In the genomic region with DNA sequence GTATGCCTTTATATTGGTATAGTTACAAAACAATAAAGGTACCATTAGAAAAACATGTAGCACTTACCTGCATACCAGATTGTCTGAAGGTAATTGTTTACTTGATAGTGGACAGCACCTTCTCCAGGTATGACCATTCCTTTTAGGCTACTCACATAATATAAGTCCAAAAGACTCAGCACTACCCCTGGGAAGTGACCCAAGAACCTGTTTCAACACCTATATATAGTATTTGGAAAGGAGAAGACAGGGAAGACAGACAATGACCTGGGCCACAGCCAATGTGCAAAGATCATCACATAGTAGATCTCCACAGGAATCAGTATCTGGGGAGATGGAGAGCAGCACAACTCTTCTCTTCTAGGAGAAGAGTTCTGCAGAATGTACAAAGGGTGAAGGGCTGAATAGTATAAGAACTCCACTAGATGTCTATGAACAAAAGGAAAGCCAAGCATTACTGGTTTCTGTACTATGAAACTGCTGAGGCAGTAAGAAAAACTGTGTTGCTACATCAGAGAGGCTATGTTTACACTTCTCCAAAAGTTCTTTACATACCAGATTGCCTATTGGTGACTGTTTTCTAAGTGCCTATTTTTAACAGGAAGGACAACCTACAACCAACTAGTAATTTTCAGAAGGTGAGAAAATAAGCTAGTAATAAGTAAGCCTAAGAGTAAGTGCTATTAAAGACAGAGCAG, we compare ENCODE assay signal across 1 cellular context.
A peak's percentile ranks its signal among the peaks of the same experiment; 100 is the strongest.
TF ChIP-seq lines count a peak whose summit lies in the region.

No MANE protein-coding gene starts in this region.

TF ChIP-seq in HepG2, 621 proteins besides CTCF, POLR2A, EP300 and RAD21 (continued from another document):
- TF ChIP-seq, protein P1, sequence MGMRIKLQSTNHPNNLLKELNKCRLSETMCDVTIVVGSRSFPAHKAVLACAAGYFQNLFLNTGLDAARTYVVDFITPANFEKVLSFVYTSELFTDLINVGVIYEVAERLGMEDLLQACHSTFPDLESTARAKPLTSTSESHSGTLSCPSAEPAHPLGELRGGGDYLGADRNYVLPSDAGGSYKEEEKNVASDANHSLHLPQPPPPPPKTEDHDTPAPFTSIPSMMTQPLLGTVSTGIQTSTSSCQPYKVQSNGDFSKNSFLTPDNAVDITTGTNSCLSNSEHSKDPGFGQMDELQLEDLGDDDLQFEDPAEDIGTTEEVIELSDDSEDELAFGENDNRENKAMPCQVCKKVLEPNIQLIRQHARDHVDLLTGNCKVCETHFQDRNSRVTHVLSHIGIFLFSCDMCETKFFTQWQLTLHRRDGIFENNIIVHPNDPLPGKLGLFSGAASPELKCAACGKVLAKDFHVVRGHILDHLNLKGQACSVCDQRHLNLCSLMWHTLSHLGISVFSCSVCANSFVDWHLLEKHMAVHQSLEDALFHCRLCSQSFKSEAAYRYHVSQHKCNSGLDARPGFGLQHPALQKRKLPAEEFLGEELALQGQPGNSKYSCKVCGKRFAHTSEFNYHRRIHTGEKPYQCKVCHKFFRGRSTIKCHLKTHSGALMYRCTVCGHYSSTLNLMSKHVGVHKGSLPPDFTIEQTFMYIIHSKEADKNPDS (CRISPR knock-in tag; IDR thresholded peaks at IDR 0.05) = no peak
- no peak for TF ChIP-seq SOX13 (IDR thresholded peaks at IDR 0.05)
- peak in 1 of 2 experiments; percentile 33; a peak in 1 of 4 replicates for TF ChIP-seq SOX13 (CRISPR knock-in tag; conservative IDR thresholded peaks at IDR 0.05 in 1 of 2, IDR thresholded peaks at IDR 0.05 in 1 of 2)
- TF ChIP-seq, protein P2, sequence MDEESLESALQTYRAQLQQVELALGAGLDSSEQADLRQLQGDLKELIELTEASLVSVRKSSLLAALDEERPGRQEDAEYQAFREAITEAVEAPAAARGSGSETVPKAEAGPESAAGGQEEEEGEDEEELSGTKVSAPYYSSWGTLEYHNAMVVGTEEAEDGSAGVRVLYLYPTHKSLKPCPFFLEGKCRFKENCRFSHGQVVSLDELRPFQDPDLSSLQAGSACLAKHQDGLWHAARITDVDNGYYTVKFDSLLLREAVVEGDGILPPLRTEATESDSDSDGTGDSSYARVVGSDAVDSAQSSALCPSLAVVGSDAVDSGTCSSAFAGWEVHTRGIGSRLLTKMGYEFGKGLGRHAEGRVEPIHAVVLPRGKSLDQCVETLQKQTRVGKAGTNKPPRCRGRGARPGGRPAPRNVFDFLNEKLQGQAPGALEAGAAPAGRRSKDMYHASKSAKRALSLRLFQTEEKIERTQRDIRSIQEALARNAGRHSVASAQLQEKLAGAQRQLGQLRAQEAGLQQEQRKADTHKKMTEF (CRISPR knock-in tag; IDR thresholded peaks at IDR 0.05) = no peak
- no peak for TF ChIP-seq EHMT2 (IDR thresholded peaks at IDR 0.05; ENCODE audit: borderline replicate concordance, low read depth, low read length)
- peak; percentile 63; the same call in 1 of the 2 replicates for TF ChIP-seq CEBPB (IDR thresholded peaks at IDR 0.05; ENCODE audit: borderline replicate concordance, low read depth, low read length)
- TF ChIP-seq JARID2 (CRISPR knock-in tag; IDR thresholded peaks at IDR 0.05; ENCODE audit: insufficient replicate concordance) = no peak
- peak; percentile 79 for TF ChIP-seq FOXA3 (CRISPR knock-in tag; IDR thresholded peaks at IDR 0.05)
